ENCODE assay signal across 8 cellular contexts in genomic region chr17:38879878-38880727, GRCh38. TPM values are rescaled to one million over a fixed set of nuclear protein-coding genes. Genes with fewer than 3 reads are reported as not detected.
DNase-seq lines count a peak whose midpoint lies in the region; ATAC-seq, FAIRE-seq and TF ChIP-seq lines count a peak whose summit lies in the region.

No MANE protein-coding gene starts in this region.

- TF ChIP-seq POLR2A in K562 (conservative IDR thresholded peaks at IDR 0.05): no peak

- peaks cover 14 to 24% (median 16%) of the 10 kb centered on the region in 3 donors for H3K36me3 Mint-ChIP-seq in immature natural killer cell

- peak overlapping the region; percentile 11 to 89 (median 61); a peak in 19 of 22 replicates for H3K27ac ChIP-seq in BLaER1 treated with 17β-estradiol and CSF1 and Interleukin-3, amounts not matched to agents 10 nM and 100 nM
- H3K27ac ChIP-seq in KMS-11 (no peak overlapping the region; the same call in 1 of the 2 replicates), K562 (ENCODE audit: extremely low read depth, low read depth, low read length) (no peak overlapping the region), stomach smooth muscle (ENCODE audit: low read length) (peak overlapping the region; percentile 64)

- H3K4me1 ChIP-seq in BLaER1 treated with 17β-estradiol and CSF1 and Interleukin-3, amounts not matched to agents 10 nM and 100 nM: peaks cover 97 to 100% (median 100%) of the 10 kb centered on the region in 10 experiments
- H3K4me1 ChIP-seq in KMS-11 (ENCODE audit: low read depth, poor library complexity, severe bottlenecking): peaks cover 61% of the 10 kb centered on the region
- peaks cover 9 to 14% of the 10 kb centered on the region in 2 experiments; a peak in 4 of 5 replicates for H3K4me1 ChIP-seq in K562 (replicated peaks in 1 of 2; ENCODE audit: control insufficient read depth in 2 of 2, insufficient read depth in 2 of 2, low read length in 2 of 2)
- H3K4me1 ChIP-seq in stomach smooth muscle (ENCODE audit: control insufficient read depth, insufficient read depth, low read length): peaks cover 72% of the 10 kb centered on the region

- peak overlapping the region in 9 of 10 experiments; percentile 0 to 58 (median 39); a peak in 15 of 20 replicates for H3K4me3 ChIP-seq in BLaER1 treated with 17β-estradiol and CSF1 and Interleukin-3, amounts not matched to agents 10 nM and 100 nM
- H3K4me3 ChIP-seq in KMS-11 (IDR thresholded peaks at IDR 0.05; ENCODE audit: insufficient read depth, low read depth, low read length) (no peak overlapping the region), K562 (no peak overlapping the region), stomach smooth muscle (ENCODE audit: low read length in 2 of 2) (peak overlapping the region in 1 of 2 donors; percentile 47)

- TF ChIP-seq CTCF in KMS-11 (conservative IDR thresholded peaks at IDR 0.05; ENCODE audit: low read depth, low read length) (no peak), K562 (IDR thresholded peaks at IDR 0.05 in 2 of 3, conservative IDR thresholded peaks at IDR 0.05 in 1 of 3; ENCODE audit: insufficient read depth in 2 of 3, low read depth in 1 of 3, low read length in 3 of 3) (no peak)

- in situ Hi-C loops in K562 (cut with MboI): no loop called here

- ATAC-seq in K562 (no peak), HG02763 (IDR thresholded peaks at IDR 0.05; ENCODE audit: unreplicated experiment) (no peak)

- CTCF ChIA-PET in K562 (lab: Yijun Ruan, JAX; ENCODE audit: low intra/inter-chr PET ratio): interaction anchor here (0.6 kb wide), 1 partner anchor 1097 kb away, joined by 5 read pairs; no protein-coding TSS in a partner anchor

- peak overlapping the region; percentile 38 to 83 (median 63) for H3K4me3 Mint-ChIP-seq in immature natural killer cell

- H3K36me3 ChIP-seq in BLaER1 treated with 17β-estradiol and CSF1 and Interleukin-3, amounts not matched to agents 10 nM and 100 nM: peaks cover 32 to 87% (median 69%) of the 10 kb centered on the region in 11 experiments
- no peaks in the 10 kb centered on the region for H3K36me3 ChIP-seq in KMS-11 (ENCODE audit: insufficient read depth)
- peaks cover 74% of the 10 kb centered on the region for H3K36me3 ChIP-seq in K562 (ENCODE audit: control insufficient read depth, insufficient read depth, low read length)
- H3K36me3 ChIP-seq in stomach smooth muscle (ENCODE audit: control insufficient read depth in 2 of 2, insufficient read depth in 2 of 2, low read length in 2 of 2): peaks cover 4 to 20% of the 10 kb centered on the region in 2 donors

- 79% methylated on average over 8 of the region's 8 CpGs for WGBS in K562 (ENCODE audit: insufficient coverage, low coverage, missing lambda C conversion rate)

- no peaks in the 10 kb centered on the region for H3K9me3 Mint-ChIP-seq in immature natural killer cell

- no peak for TF ChIP-seq EP300 in K562 (IDR thresholded peaks at IDR 0.05; ENCODE audit: low read length)

- no peaks in the 10 kb centered on the region for H3K27me3 ChIP-seq in BLaER1 treated with 17β-estradiol and CSF1 and Interleukin-3, amounts not matched to agents 10 nM and 100 nM
- H3K27me3 ChIP-seq in KMS-11 (ENCODE audit: insufficient read depth, low read depth) (no peaks in the 10 kb centered on the region), K562 (ENCODE audit: control insufficient read depth in 2 of 2, insufficient read depth in 2 of 2, low read length in 2 of 2) (no peaks in the 10 kb centered on the region), stomach smooth muscle (ENCODE audit: control insufficient read depth in 1 of 2, insufficient read depth in 2 of 2, low read length in 2 of 2) (no peaks in the 10 kb centered on the region)

- H3K4me2 ChIP-seq in BLaER1 treated with 17β-estradiol and CSF1 and Interleukin-3, amounts not matched to agents 10 nM and 100 nM: peak overlapping the region; percentile 86 to 98 (median 96)
- H3K4me2 ChIP-seq in KMS-11 (peak overlapping the region; percentile 53), K562 (ENCODE audit: insufficient read depth, low read length) (no peak overlapping the region)

- H3K9me3 ChIP-seq in BLaER1 treated with 17β-estradiol and CSF1 and Interleukin-3, amounts not matched to agents 10 nM and 100 nM (replicated peaks in 1 of 11): no peaks in the 10 kb centered on the region
- no peaks in the 10 kb centered on the region for H3K9me3 ChIP-seq in K562 (replicated peaks; ENCODE audit: control insufficient read depth, insufficient read depth, low read depth, low read length)
- H3K9me3 ChIP-seq in stomach smooth muscle (ENCODE audit: control insufficient read depth in 2 of 2, low read length in 2 of 2): no peaks in the 10 kb centered on the region

- intact Hi-C loops in K562 (cut with micrococcal nuclease): no loop called here

- H3K27ac Mint-ChIP-seq in immature natural killer cell: peak overlapping the region; percentile 61 to 93 (median 80)

- TF ChIP-seq RAD21 in K562 (CRISPR knock-in tag; conservative IDR thresholded peaks at IDR 0.05 in 1 of 2, IDR thresholded peaks at IDR 0.05 in 1 of 2): no peak

- H4K20me1 ChIP-seq in BLaER1 treated with 17β-estradiol and CSF1 and Interleukin-3, amounts not matched to agents 10 nM and 100 nM: peaks cover 30 to 100% (median 84%) of the 10 kb centered on the region in 11 experiments; a peak in 21 of 22 replicates
- no peaks in the 10 kb centered on the region; the same call in 1 of the 2 replicates for H4K20me1 ChIP-seq in KMS-11 (ENCODE audit: insufficient read depth)
- peaks cover 45% of the 10 kb centered on the region for H4K20me1 ChIP-seq in K562 (replicated peaks; ENCODE audit: control insufficient read depth, insufficient read depth, low read length)

- peaks cover 92 to 96% of the 10 kb centered on the region in 2 donors for H3K4me1 Mint-ChIP-seq in immature natural killer cell

- peak overlapping the region; percentile 37 to 75 (median 57); a peak in 20 of 22 replicates for H3K9ac ChIP-seq in BLaER1 treated with 17β-estradiol and CSF1 and Interleukin-3, amounts not matched to agents 10 nM and 100 nM
- H3K9ac ChIP-seq in KMS-11: no peak overlapping the region
- H3K9ac ChIP-seq in K562 (ENCODE audit: insufficient read depth in 1 of 2, low read depth in 2 of 2, low read length in 2 of 2): peak overlapping the region in 1 of 2 experiments; percentile 47; a peak in 1 of 4 replicates
- peak overlapping the region in 1 of 2 donors; percentile 13 for H3K9ac ChIP-seq in stomach smooth muscle (ENCODE audit: low read length in 2 of 2)

- POLR2A ChIA-PET in K562 (lab: Yijun Ruan, JAX): interaction anchor here (0.8 to 3.5 kb wide), 2 partner anchors 8 to 46 kb away, joined by 3 to 24 read pairs; partner anchors contain the start of gene LASP1NB

- H2AFZ ChIP-seq in KMS-11 (ENCODE audit: low read depth): no peak overlapping the region
- no peak overlapping the region for H2AFZ ChIP-seq in K562 (ENCODE audit: low read depth, low read length)

- H3K27me3 Mint-ChIP-seq in immature natural killer cell (ENCODE audit: low read depth in 3 of 3): peaks cover 10 to 16% (median 11%) of the 10 kb centered on the region in 3 donors

- DNase-seq in K562 (ENCODE audit: extremely low read depth in 1 of 4, low spot score in 3 of 4) (peak in 1 of 4 experiments; percentile 14), immature natural killer cell (no peak), activated gamma-delta T cell (lab: John Stamatoyannopoulos, UW) (no peak)
- DNase-seq in stimulated activated CD4-positive, alpha-beta T cell treated with anti-CD3 and anti-CD28 coated beads, Interleukin-12 subunit alpha, Interleukin-12 subunit beta, amount 100 ng/mL, for 4 hours: no peak

- peaks cover 3% of the 10 kb centered on the region for H3K9me1 ChIP-seq in K562 (ENCODE audit: control insufficient read depth, insufficient read depth, low read length)

- no peak for FAIRE-seq in K562 (lab: Jason Lieb, UNC)

- BruUV-seq in K562 (replicated peaks; lab: Mats Ljungman, UMichigan): no TSS peak

- peaks cover 46% of the 10 kb centered on the region for H3K79me2 ChIP-seq in KMS-11 (ENCODE audit: insufficient read depth, low read depth)
- H3K79me2 ChIP-seq in K562 (ENCODE audit: control insufficient read depth, insufficient read depth, low read length): peaks cover 75% of the 10 kb centered on the region

RNA-seq across cellular contexts. Expression of gene LASP1, which starts 10.2 kb away (rescaled TPM):
- total RNA-seq in K562 (2011; cell fraction: chromatin; rRNA removed; ENCODE audit: low replicate concordance): 56.3 and 141 TPM in 2 replicates
- total RNA-seq in K562 (2011; cell fraction: nucleolus; rRNA removed): 52.5 and 72.2 TPM in 2 replicates
- total RNA-seq in K562 (2011; cell fraction: nucleoplasm; rRNA removed): 56.8 and 72.4 TPM in 2 replicates
- total RNA-seq in K562 (2014; rRNA removed): 48.5 and 49.0 TPM in 2 replicates
- total RNA-seq in K562 (2014; rRNA removed; fragmentation: Illumina TruSeq; extraction: Trizol): 35.1 and 38.8 TPM in 2 replicates
- 55.3 and 58.7 TPM in 2 replicates for total RNA-seq in K562 (2015; rRNA removed; fragmentation: Illumina TruSeq; extraction: Trizol)
- 112 and 125 TPM in 2 replicates for total RNA-seq in K562 (2021)
- 45.9 and 62.1 TPM in 2 replicates for polyA plus RNA-seq in K562 (2011; rRNA removed)
- polyA plus RNA-seq in K562 (2011; cell fraction: cytosol; rRNA removed): 58.9 and 166 TPM in 2 replicates
- 25.9 and 52.6 TPM in 2 replicates for polyA plus RNA-seq in K562 (2011; cell fraction: nucleus; rRNA removed)
- polyA plus RNA-seq in K562 (2012): 110 and 126 TPM in 2 replicates
- polyA plus RNA-seq in K562 (2014; fragmentation: Illumina TruSeq; extraction: Trizol): 95.7 and 104 TPM in 2 replicates
- 10 to 100 TPM; 23.0 to 23.6 TPM for polyA plus RNA-seq in K562 (2014; fragmentation: Nextera tagmentation; extraction: Ambion mirVana)
- polyA plus RNA-seq in K562 (2014; rRNA removed): 69.1 and 78.2 TPM in 2 replicates
- polyA minus RNA-seq in K562 (2011; rRNA and poly(A)+ RNA removed): 48.3 and 89.0 TPM in 2 replicates
- 56.3 and 79.0 TPM in 2 replicates for polyA minus RNA-seq in K562 (2011; cell fraction: cytosol; rRNA and poly(A)+ RNA removed)
- polyA minus RNA-seq in K562 (2011; cell fraction: nucleus; rRNA and poly(A)+ RNA removed): 20.1 and 22.1 TPM in 2 replicates
- 100 to 1,000 TPM in 1 of 3 donors, 10 to 100 TPM in 2; 94.3 to 171 (median 96.5) TPM for polyA plus RNA-seq in immature natural killer cell

RNA-seq across cellular contexts. Expression of gene RPL23, which starts 26.6 kb away (rescaled TPM):
- 370 and 391 TPM in 2 replicates for total RNA-seq in K562 (2011; cell fraction: chromatin; rRNA removed; ENCODE audit: low replicate concordance)
- total RNA-seq in K562 (2011; cell fraction: nucleolus; rRNA removed): 317 and 380 TPM in 2 replicates
- total RNA-seq in K562 (2011; cell fraction: nucleoplasm; rRNA removed): 567 and 894 TPM in 2 replicates
- total RNA-seq in K562 (2014; rRNA removed) (2,281 and 2,332 TPM in 2 replicates), K562 (2014; rRNA removed; fragmentation: Illumina TruSeq; extraction: Trizol) (3,218 and 3,389 TPM in 2 replicates), K562 (2015; rRNA removed; fragmentation: Illumina TruSeq; extraction: Trizol) (2,524 and 2,706 TPM in 2 replicates), K562 (2021) (1,745 and 1,985 TPM in 2 replicates)
- polyA plus RNA-seq in K562 (2011; rRNA removed) (1,779 and 3,096 TPM in 2 replicates), K562 (2014; fragmentation: Illumina TruSeq; extraction: Trizol) (3,156 and 3,487 TPM in 2 replicates), K562 (2014; fragmentation: Nextera tagmentation; extraction: Ambion mirVana) (1,000 to 10,000 TPM; 2,598 to 3,667 TPM), K562 (2014; rRNA removed) (3,128 and 3,158 TPM in 2 replicates), immature natural killer cell (100 to 1,000 TPM; 285 to 713 (median 532) TPM)
- polyA plus RNA-seq in K562 (2011; cell fraction: cytosol; rRNA removed): 1,009 and 1,561 TPM in 2 replicates
- 519 and 810 TPM in 2 replicates for polyA plus RNA-seq in K562 (2011; cell fraction: nucleus; rRNA removed)
- 2,980 and 3,135 TPM in 2 replicates for polyA plus RNA-seq in K562 (2012)
- 1,069 and 1,345 TPM in 2 replicates for polyA minus RNA-seq in K562 (2011; rRNA and poly(A)+ RNA removed)
- 644 and 904 TPM in 2 replicates for polyA minus RNA-seq in K562 (2011; cell fraction: cytosol; rRNA and poly(A)+ RNA removed)
- polyA minus RNA-seq in K562 (2011; cell fraction: nucleus; rRNA and poly(A)+ RNA removed): 127 and 195 TPM in 2 replicates

RNA-seq across cellular contexts. Expression of gene CWC25, which starts 55.0 kb away (rescaled TPM):
- total RNA-seq in K562 (2011; cell fraction: chromatin; rRNA removed; ENCODE audit: low replicate concordance): 54.3 and 57.6 TPM in 2 replicates
- 25.0 and 27.9 TPM in 2 replicates for total RNA-seq in K562 (2011; cell fraction: nucleolus; rRNA removed)
- total RNA-seq in K562 (2011; cell fraction: nucleoplasm; rRNA removed): 31.0 and 32.9 TPM in 2 replicates
- total RNA-seq in K562 (2014; rRNA removed): 16.8 and 18.6 TPM in 2 replicates
- 19.0 and 19.2 TPM in 2 replicates for total RNA-seq in K562 (2014; rRNA removed; fragmentation: Illumina TruSeq; extraction: Trizol)
- total RNA-seq in K562 (2015; rRNA removed; fragmentation: Illumina TruSeq; extraction: Trizol): 21.0 and 24.1 TPM in 2 replicates
- total RNA-seq in K562 (2021): 16.5 and 17.4 TPM in 2 replicates
- 14.1 and 23.0 TPM in 2 replicates for polyA plus RNA-seq in K562 (2011; rRNA removed)
- polyA plus RNA-seq in K562 (2011; cell fraction: cytosol; rRNA removed): 10.1 and 11.8 TPM in 2 replicates
- 48.3 and 72.5 TPM in 2 replicates for polyA plus RNA-seq in K562 (2011; cell fraction: nucleus; rRNA removed)
- 16.7 and 17.1 TPM in 2 replicates for polyA plus RNA-seq in K562 (2012)
- polyA plus RNA-seq in K562 (2014; fragmentation: Illumina TruSeq; extraction: Trizol): 22.9 and 27.4 TPM in 2 replicates
- polyA plus RNA-seq in K562 (2014; fragmentation: Nextera tagmentation; extraction: Ambion mirVana): 10 to 100 TPM; 24.4 to 26.3 TPM
- polyA plus RNA-seq in K562 (2014; rRNA removed): 20.7 and 21.9 TPM in 2 replicates
- 9.2 and 16.7 TPM in 2 replicates for polyA minus RNA-seq in K562 (2011; rRNA and poly(A)+ RNA removed)
- polyA minus RNA-seq in K562 (2011; cell fraction: cytosol; rRNA and poly(A)+ RNA removed): 5.5 and 6.7 TPM in 2 replicates
- 11.3 and 12.7 TPM in 2 replicates for polyA minus RNA-seq in K562 (2011; cell fraction: nucleus; rRNA and poly(A)+ RNA removed)
- 10 to 100 TPM in 1 of 3 donors, 1 to 10 TPM in 2; 4.3 to 11.1 (median 5.2) TPM for polyA plus RNA-seq in immature natural killer cell

Comparison
In these comparisons a context has a peak if more than half of its experiments do, and no peak if none do; other contexts are left out.
1. H3K27ac ChIP-seq: peak in BLaER1 treated with 17β-estradiol and CSF1 and Interleukin-3, amounts not matched to agents 10 nM and 100 nM (11 of 11) and stomach smooth muscle (single experiment); none in KMS-11 (single experiment) and K562 (single experiment).
2. H3K4me3 ChIP-seq: peak in BLaER1 treated with 17β-estradiol and CSF1 and Interleukin-3, amounts not matched to agents 10 nM and 100 nM (9 of 10); none in KMS-11 (single experiment) and K562 (single experiment).